8 cellular contexts compared by ENCODE assay signal in the genomic region with DNA sequence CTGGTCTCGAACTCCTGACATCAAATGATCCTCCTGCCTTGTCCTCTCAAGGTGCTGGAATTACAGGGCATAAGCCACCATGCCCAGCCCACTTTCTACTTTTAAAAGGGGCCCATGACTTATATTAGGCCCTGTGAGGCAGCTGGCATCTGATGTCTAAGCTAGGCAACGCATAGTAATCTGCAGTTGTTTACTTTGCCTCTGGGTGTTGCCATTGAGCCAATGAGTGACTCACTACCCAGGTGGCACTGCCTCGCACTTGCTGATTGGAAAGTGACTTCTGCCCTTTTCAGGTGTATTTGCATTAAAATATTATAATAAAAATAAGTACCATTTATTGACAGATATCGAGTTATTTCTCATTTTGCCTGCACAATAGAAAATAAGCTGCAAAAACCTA.
A peak's percentile ranks its signal among the peaks of the same experiment; 100 is the strongest.
DNase-seq lines count a peak whose midpoint lies in the region; ATAC-seq, FAIRE-seq and TF ChIP-seq lines count a peak whose summit lies in the region.

No MANE protein-coding gene starts in this region.

- CTCF ChIA-PET in A549 (lab: Yijun Ruan, JAX): interaction anchor here (0.5 to 3.4 kb wide), 12 partner anchors 9 to 1783 kb away, joined by 3 to 11 read pairs (median 4); no protein-coding TSS in a partner anchor

- no peak overlapping the region for H3K27ac ChIP-seq in A549
- no peak overlapping the region for H3K27ac ChIP-seq in ovary

- no peak for FAIRE-seq in A549 (lab: Jason Lieb, UNC)

- TF ChIP-seq POLR2A in A549 (IDR thresholded peaks at IDR 0.05; ENCODE audit: low read length) (no peak), ovary (IDR thresholded peaks at IDR 0.05) (no peak)

- H3K27me3 ChIP-seq in ovary: no peaks in the 10 kb centered on the region

- H3K9me3 Mint-ChIP-seq in activated CD4-positive, alpha-beta T cell treated with anti-CD3 and anti-CD28 coated beads, Interleukin-2, amount 10 ng/mL, durations not matched to agents 24 days and 14 days: peaks cover 6% of the 10 kb centered on the region
- no peaks in the 10 kb centered on the region for H3K9me3 Mint-ChIP-seq in natural killer cell

- H3K4me2 ChIP-seq in A549: no peak overlapping the region

- intact Hi-C loops in activated CD4-positive, alpha-beta T cell treated with anti-CD3 and anti-CD28 coated beads, Interleukin-2, amount 10 ng/mL, durations not matched to agents 24 days and 14 days (cut with micrococcal nuclease): no loop called here
- intact Hi-C loops in natural killer cell (cut with micrococcal nuclease): no loop called here
- intact Hi-C loops in ovary (cut with DNase I): no loop called here

- H3K4me3 ChIP-seq in A549 (no peak overlapping the region), GM12864 (ENCODE audit: low read depth, low read length) (no peak overlapping the region), ovary (no peak overlapping the region)

- POLR2A ChIA-PET in A549 (lab: Yijun Ruan, JAX): interaction anchor here (0.6 to 0.7 kb wide), 2 partner anchors 702 to 731 kb away, joined by 3 to 7 read pairs; no protein-coding TSS in a partner anchor

- H3K27ac Mint-ChIP-seq in activated CD4-positive, alpha-beta T cell treated with anti-CD3 and anti-CD28 coated beads, Interleukin-2, amount 10 ng/mL, durations not matched to agents 24 days and 14 days: no peak overlapping the region
- no peak overlapping the region for H3K27ac Mint-ChIP-seq in natural killer cell

- H3K4me1 Mint-ChIP-seq in activated CD4-positive, alpha-beta T cell treated with anti-CD3 and anti-CD28 coated beads, Interleukin-2, amount 10 ng/mL, durations not matched to agents 24 days and 14 days: peaks cover 7% of the 10 kb centered on the region
- H3K4me1 Mint-ChIP-seq in natural killer cell: peaks cover 8% of the 10 kb centered on the region in 2 donors

- H3K4me1 ChIP-seq in A549 (no peaks in the 10 kb centered on the region), ovary (ENCODE audit: insufficient read depth) (no peaks in the 10 kb centered on the region)

- TF ChIP-seq CTCF in A549 (IDR thresholded peaks at IDR 0.05): peak; percentile 18; the same call in 1 of the 3 replicates
- peak; percentile 62 for TF ChIP-seq CTCF in GM12864 (IDR thresholded peaks at IDR 0.05; ENCODE audit: low read depth, low read length, missing control alignments)
- no peak for TF ChIP-seq CTCF in natural killer cell (IDR thresholded peaks at IDR 0.05)
- no peak for TF ChIP-seq CTCF in ovary (IDR thresholded peaks at IDR 0.05)

- no peak overlapping the region for H3K4me3 Mint-ChIP-seq in activated CD4-positive, alpha-beta T cell treated with anti-CD3 and anti-CD28 coated beads, Interleukin-2, amount 10 ng/mL, durations not matched to agents 24 days and 14 days
- H3K4me3 Mint-ChIP-seq in natural killer cell: no peak overlapping the region

- WGBS in A549 (ENCODE audit: missing lambda C conversion rate): 27% methylated on average over 4 of the region's 4 CpGs
- 78 to 82% (median 78%) methylated on average over 4 of the region's 4 CpGs for WGBS in ovary, 3 donors

- no peaks in the 10 kb centered on the region for H3K9me3 ChIP-seq in A549
- no peaks in the 10 kb centered on the region for H3K9me3 ChIP-seq in ovary

- ATAC-seq in A549: peak; percentile 83 to 92; a peak in 5 of 6 replicates
- no peak for ATAC-seq in HG03039 (IDR thresholded peaks at IDR 0.05; ENCODE audit: unreplicated experiment)
- ATAC-seq in natural killer cell: no peak

- H3K36me3 Mint-ChIP-seq in activated CD4-positive, alpha-beta T cell treated with anti-CD3 and anti-CD28 coated beads, Interleukin-2, amount 10 ng/mL, durations not matched to agents 24 days and 14 days (ENCODE audit: low read depth): no peaks in the 10 kb centered on the region
- H3K36me3 Mint-ChIP-seq in natural killer cell: no peaks in the 10 kb centered on the region

- DNase-seq in A549 (ENCODE audit: low read depth in 1 of 2, low spot score in 1 of 2): peak; percentile 64 to 82
- DNase-seq in GM12864 (ENCODE audit: low read depth): no peak
- peak; percentile 35 for DNase-seq in HuH-7.5 (ENCODE audit: low spot score)
- peak; percentile 60 for DNase-seq in activated CD4-positive, alpha-beta T cell treated with anti-CD3 and anti-CD28 coated beads, Interleukin-2, amount 10 ng/mL, durations not matched to agents 24 days and 14 days
- DNase-seq in mucosa of gallbladder (ENCODE audit: low spot score): peak; percentile 35
- no peak for DNase-seq in natural killer cell
- DNase-seq in ovary: no peak

- H3K36me3 ChIP-seq in ovary: no peaks in the 10 kb centered on the region

- TF ChIP-seq EP300 in A549 (IDR thresholded peaks at IDR 0.05): no peak
- TF ChIP-seq EP300 in ovary (IDR thresholded peaks at IDR 0.05): no peak

- H3K27me3 Mint-ChIP-seq in activated CD4-positive, alpha-beta T cell treated with anti-CD3 and anti-CD28 coated beads, Interleukin-2, amount 10 ng/mL, durations not matched to agents 24 days and 14 days: peaks cover 4% of the 10 kb centered on the region
- H3K27me3 Mint-ChIP-seq in natural killer cell (ENCODE audit: low read depth in 2 of 2): peaks cover 0 to 3% of the 10 kb centered on the region in 2 donors

- peak; percentile 36 to 56; a peak in 4 of 5 replicates for TF ChIP-seq RAD21 in A549 (conservative IDR thresholded peaks at IDR 0.05 in 1 of 2, IDR thresholded peaks at IDR 0.05 in 1 of 2)

TF ChIP-seq in A549, 52 proteins besides CTCF, POLR2A, EP300 and RAD21:
- no peak for TF ChIP-seq MYC (IDR thresholded peaks at IDR 0.05; ENCODE audit: borderline replicate concordance, low read length)
- TF ChIP-seq, protein P1, sequence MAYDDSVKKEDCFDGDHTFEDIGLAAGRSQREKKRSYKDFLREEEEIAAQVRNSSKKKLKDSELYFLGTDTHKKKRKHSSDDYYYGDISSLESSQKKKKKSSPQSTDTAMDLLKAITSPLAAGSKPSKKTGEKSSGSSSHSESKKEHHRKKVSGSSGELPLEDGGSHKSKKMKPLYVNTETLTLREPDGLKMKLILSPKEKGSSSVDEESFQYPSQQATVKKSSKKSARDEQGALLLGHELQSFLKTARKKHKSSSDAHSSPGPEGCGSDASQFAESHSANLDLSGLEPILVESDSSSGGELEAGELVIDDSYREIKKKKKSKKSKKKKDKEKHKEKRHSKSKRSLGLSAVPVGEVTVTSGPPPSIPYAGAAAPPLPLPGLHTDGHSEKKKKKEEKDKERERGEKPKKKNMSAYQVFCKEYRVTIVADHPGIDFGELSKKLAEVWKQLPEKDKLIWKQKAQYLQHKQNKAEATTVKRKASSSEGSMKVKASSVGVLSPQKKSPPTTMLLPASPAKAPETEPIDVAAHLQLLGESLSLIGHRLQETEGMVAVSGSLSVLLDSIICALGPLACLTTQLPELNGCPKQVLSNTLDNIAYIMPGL (CRISPR knock-in tag; IDR thresholded peaks at IDR 0.05; ENCODE audit: borderline replicate concordance): no peak
- peak; percentile 90 for TF ChIP-seq RFX5 (IDR thresholded peaks at IDR 0.05)
- TF ChIP-seq FOSL2 (IDR thresholded peaks at IDR 0.05): no peak
- peak; percentile 79 for TF ChIP-seq FOSL2 (CRISPR knock-in tag; IDR thresholded peaks at IDR 0.05)

Comparison
In these comparisons a context has a peak if more than half of its experiments do, and no peak if none do; other contexts are left out.
1. ATAC-seq: peak in A549 (2 of 2); none in HG03039 (single experiment) and natural killer cell (0 of 3).
2. DNase-seq: peak in A549 (2 of 2), HuH-7.5 (single experiment), activated CD4-positive, alpha-beta T cell treated with anti-CD3 and anti-CD28 coated beads, Interleukin-2, amount 10 ng/mL, durations not matched to agents 24 days and 14 days (single experiment) and mucosa of gallbladder (single experiment); none in GM12864 (single experiment), natural killer cell (single experiment) and ovary (0 of 5).
3. CTCF ChIP-seq: peak in A549 (single experiment) and GM12864 (single experiment); none in natural killer cell (single experiment) and ovary (0 of 3).